Comparison of ENCODE assay signal across 2 cellular contexts in genomic region chr5:166948679-166949078, GRCh38.
TF ChIP-seq lines count a peak whose summit lies in the region.

No MANE protein-coding gene starts in this region.

TF ChIP-seq in HepG2, 621 proteins besides CTCF, POLR2A, EP300 and RAD21:
- TF ChIP-seq ZNF780A (CRISPR knock-in tag; IDR thresholded peaks at IDR 0.05) (no peak), MAFF (IDR thresholded peaks at IDR 0.05; ENCODE audit: low read depth, low read length) (peak; percentile 70), MAFK (conservative IDR thresholded peaks at IDR 0.05 in 1 of 2, IDR thresholded peaks at IDR 0.05 in 1 of 2; ENCODE audit: low read length in 2 of 2) (peak; percentile 50 to 79; a peak in 3 of 4 replicates), ARNTL (CRISPR knock-in tag; IDR thresholded peaks at IDR 0.05) (no peak), CERS6 (CRISPR knock-in tag; IDR thresholded peaks at IDR 0.05) (no peak), ZNF451 (CRISPR knock-in tag; IDR thresholded peaks at IDR 0.05) (no peak), HOMEZ (CRISPR knock-in tag; IDR thresholded peaks at IDR 0.05; ENCODE audit: low read depth) (no peak), EEA1 (CRISPR knock-in tag; IDR thresholded peaks at IDR 0.05; ENCODE audit: borderline replicate concordance) (no peak), TBP (CRISPR knock-in tag; IDR thresholded peaks at IDR 0.05) (no peak), ZNF234 (CRISPR knock-in tag; conservative IDR thresholded peaks at IDR 0.05) (no peak), HHEX (CRISPR knock-in tag; IDR thresholded peaks at IDR 0.05) (no peak), MEIS1 (CRISPR knock-in tag; IDR thresholded peaks at IDR 0.05; ENCODE audit: borderline replicate concordance) (no peak)

TF ChIP-seq in K562, 482 proteins besides CTCF, POLR2A, EP300 and RAD21:
- TF ChIP-seq RBM39 (optimal IDR thresholded peaks at IDR 0.05; ENCODE audit: low read depth, low read length) (no peak), HDAC2 (IDR thresholded peaks at IDR 0.05) (no peak), NCOR1 (IDR thresholded peaks at IDR 0.05) (no peak), GTF3C2 (IDR thresholded peaks at IDR 0.05; ENCODE audit: borderline replicate concordance, extremely low read depth, insufficient read length) (no peak), MAFF (IDR thresholded peaks at IDR 0.05; ENCODE audit: low read length) (peak; percentile 34; the same call in 1 of the 2 replicates), SAFB (IDR thresholded peaks at IDR 0.05; ENCODE audit: borderline replicate concordance, low read depth, low read length) (no peak), C11orf30 (IDR thresholded peaks at IDR 0.05; ENCODE audit: low read depth) (0 out of 2 replicates have a peak, but pooled peaks have one; percentile 12), ELF1 (tag; IDR thresholded peaks at IDR 0.05) (no peak), NUFIP1 (IDR thresholded peaks at IDR 0.05; ENCODE audit: partially characterized antibody) (no peak), ATF1 (CRISPR knock-in tag; IDR thresholded peaks at IDR 0.05) (no peak), ATF1 (tag; IDR thresholded peaks at IDR 0.05) (no peak), IRF9 (tag; IDR thresholded peaks at IDR 0.05) (no peak), PHB2 (IDR thresholded peaks at IDR 0.05; ENCODE audit: low read depth) (no peak), BDP1 (IDR thresholded peaks at IDR 0.05; ENCODE audit: insufficient read depth, insufficient read length) (no peak), ZNF707 (CRISPR knock-in tag; conservative IDR thresholded peaks at IDR 0.05) (no peak), ZBTB49 (CRISPR knock-in tag; IDR thresholded peaks at IDR 0.05; ENCODE audit: borderline replicate concordance) (no peak)
